8 cellular contexts compared by ENCODE assay signal in the genomic region with DNA sequence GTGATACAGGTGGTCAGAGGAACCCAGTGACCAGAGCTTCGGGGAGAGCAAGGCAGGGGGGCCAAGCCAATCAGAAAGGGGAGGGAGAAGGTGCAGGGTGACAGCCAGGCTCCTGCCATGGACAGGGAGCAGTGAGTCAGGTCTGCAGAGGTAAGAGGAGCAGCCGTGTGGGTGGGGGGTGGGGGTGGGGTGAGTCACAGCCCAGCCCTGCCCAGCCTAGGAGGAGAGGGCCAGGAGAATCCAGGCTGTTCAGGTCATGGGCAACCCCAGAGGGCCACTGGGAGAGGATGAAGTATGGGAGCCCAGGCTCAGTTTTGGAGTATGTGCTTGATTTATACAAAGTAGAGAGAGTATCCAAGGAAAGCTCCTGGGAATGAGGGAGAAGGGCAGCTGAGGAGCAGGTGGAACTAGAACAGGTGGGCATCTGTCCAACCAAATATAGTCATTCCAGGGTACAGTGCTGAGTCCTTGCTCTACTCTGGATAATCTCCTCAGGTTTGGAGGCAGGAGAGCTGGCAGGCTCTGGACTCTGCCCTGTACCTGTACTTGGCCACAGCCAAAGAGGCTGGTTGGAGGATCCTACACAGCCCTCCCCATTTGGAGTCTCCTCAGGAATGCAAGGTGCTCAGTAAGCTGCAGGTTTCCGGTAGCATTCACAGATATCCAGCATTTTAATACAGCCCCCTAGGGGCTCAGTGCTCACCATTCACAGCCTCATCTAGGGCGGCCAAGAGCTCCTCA. TPM values are rescaled to one million over a fixed set of nuclear protein-coding genes. Genes with fewer than 3 reads are reported as not detected.
DNase-seq lines count a peak whose midpoint lies in the region; ATAC-seq lines count a peak whose summit lies in the region.

No MANE protein-coding gene starts in this region.

- H3K4me3 ChIP-seq in right cardiac atrium (ENCODE audit: low read length): peak overlapping the region; percentile 80

- H3K4me1 Mint-ChIP-seq in activated CD4-positive, alpha-beta memory T cell treated with anti-CD3 and anti-CD28 coated beads for 36 hours (ENCODE audit: low read depth): peaks cover 45% of the 10 kb centered on the region

- WGBS in right cardiac atrium: 53% methylated on average over 4 of the region's 4 CpGs

- no peaks in the 10 kb centered on the region for H3K9me3 ChIP-seq in right cardiac atrium (ENCODE audit: control insufficient read depth, low read length)

- H3K27ac Mint-ChIP-seq in activated CD4-positive, alpha-beta memory T cell treated with anti-CD3 and anti-CD28 coated beads for 36 hours: peak overlapping the region; percentile 42

- peak overlapping the region; percentile 56 for H3K27ac ChIP-seq in right cardiac atrium (ENCODE audit: low read length)

- no peaks in the 10 kb centered on the region for H3K9me3 Mint-ChIP-seq in activated CD4-positive, alpha-beta memory T cell treated with anti-CD3 and anti-CD28 coated beads for 36 hours

- no peaks in the 10 kb centered on the region for H3K27me3 ChIP-seq in right cardiac atrium (ENCODE audit: control insufficient read depth, insufficient read depth)

- DNase-seq in NCI-H1105 treated with DMSO at 0.1 percent for 48 hours (lab: John Stamatoyannopoulos, UW) (peak; percentile 8), NCI-H1105 (lab: John Stamatoyannopoulos, UW) (no peak), right cardiac atrium (no peak), NCI-H1930 (lab: John Stamatoyannopoulos, UW) (no peak)
- peak; percentile 55 for DNase-seq in activated CD4-positive, alpha-beta memory T cell treated with anti-CD3 and anti-CD28 coated beads for 36 hours
- peak; percentile 24 for DNase-seq in stimulated activated CD4-positive, alpha-beta T cell treated with anti-CD3 and anti-CD28 coated beads, Interleukin-2, amount 100 ng/mL, for 4 hours (ENCODE audit: low read depth)

- H3K4me1 ChIP-seq in right cardiac atrium (ENCODE audit: control insufficient read depth, insufficient read depth, low read length): peaks cover 19% of the 10 kb centered on the region

- POLR2A ChIA-PET in activated CD4-positive, alpha-beta memory T cell treated with anti-CD3 and anti-CD28 coated beads for 36 hours (lab: Charles Lee): interaction anchor here (0.9 to 1.7 kb wide), 3 partner anchors 42 to 93 kb away, joined by 3 to 4 read pairs (median 4); partner anchors contain the start of genes ANKHD1 and PFDN1

- no peak for ATAC-seq in right cardiac atrium
- ATAC-seq in HG03135 (IDR thresholded peaks at IDR 0.05; ENCODE audit: unreplicated experiment): no peak
- ATAC-seq in GM21381 (IDR thresholded peaks at IDR 0.05; ENCODE audit: unreplicated experiment): no peak

- peaks cover 21% of the 10 kb centered on the region for H3K36me3 Mint-ChIP-seq in activated CD4-positive, alpha-beta memory T cell treated with anti-CD3 and anti-CD28 coated beads for 36 hours

- H3K4me3 Mint-ChIP-seq in activated CD4-positive, alpha-beta memory T cell treated with anti-CD3 and anti-CD28 coated beads for 36 hours: peak overlapping the region; percentile 70

- no peaks in the 10 kb centered on the region for H3K27me3 Mint-ChIP-seq in activated CD4-positive, alpha-beta memory T cell treated with anti-CD3 and anti-CD28 coated beads for 36 hours

- CTCF ChIA-PET in activated CD4-positive, alpha-beta memory T cell treated with anti-CD3 and anti-CD28 coated beads for 36 hours (lab: Charles Lee): interaction anchor here (0.6 to 16.7 kb wide), 14 partner anchors 8 to 201 kb away, joined by 4 to 744 read pairs (median 6); partner anchors contain the start of genes PFDN1 and SLC4A9

- intact Hi-C loops in activated CD4-positive, alpha-beta memory T cell treated with anti-CD3 and anti-CD28 coated beads for 36 hours (cut with micrococcal nuclease): loop anchor here (1.0 kb wide), 1 partner anchor 170 kb away; the partner anchor contains the start of gene CYSTM1
- intact Hi-C loops in right cardiac atrium (cut with DNase I): loop anchor here in 3 of 4 donors (5.0 to 10.0 kb wide), 5 partner anchors 43 to 170 kb away; partner anchors contain the start of genes CYSTM1 (in 2 of the 3) and PFDN1 (in 1 of the 3)

RNA-seq across cellular contexts. Expression of gene HBEGF, which starts 1.6 kb away (rescaled TPM):
- 10 to 100 TPM; 21.5 to 23.5 TPM for total RNA-seq in activated CD4-positive, alpha-beta memory T cell treated with anti-CD3 and anti-CD28 coated beads for 36 hours
- total RNA-seq in right cardiac atrium: 10 to 100 TPM; 17.6 to 26.8 (median 19.5) TPM
- 31.0 TPM for polyA plus RNA-seq in right cardiac atrium

RNA-seq across cellular contexts. Expression of gene SLC4A9, which starts 15.1 kb away (rescaled TPM):
- under 1 TPM in 1 of 2 experiments, not detected in 1; 0.26 TPM for total RNA-seq in activated CD4-positive, alpha-beta memory T cell treated with anti-CD3 and anti-CD28 coated beads for 36 hours
- under 1 TPM in 2 of 4 donors, not detected in 2; 0.25 to 0.26 TPM for total RNA-seq in right cardiac atrium
- 0.05 TPM for polyA plus RNA-seq in right cardiac atrium

RNA-seq across cellular contexts. Expression of gene PFDN1, which starts 42.0 kb away (rescaled TPM):
- 10 to 100 TPM; 50.1 to 54.6 TPM for total RNA-seq in activated CD4-positive, alpha-beta memory T cell treated with anti-CD3 and anti-CD28 coated beads for 36 hours
- 10 to 100 TPM; 57.6 to 71.9 (median 63.6) TPM for total RNA-seq in right cardiac atrium
- 144 TPM for polyA plus RNA-seq in right cardiac atrium

RNA-seq across cellular contexts. Expression of gene ANKHD1, which starts 56.8 kb away (rescaled TPM):
- 100 to 1,000 TPM; 102 to 105 TPM for total RNA-seq in activated CD4-positive, alpha-beta memory T cell treated with anti-CD3 and anti-CD28 coated beads for 36 hours
- 10 to 100 TPM; 59.8 to 69.1 (median 62.4) TPM for total RNA-seq in right cardiac atrium
- polyA plus RNA-seq in right cardiac atrium: 36.1 TPM

Comparison
In these comparisons a context has a peak if more than half of its experiments do, and no peak if none do; other contexts are left out.
1. DNase-seq: peak in NCI-H1105 treated with DMSO at 0.1 percent for 48 hours (single experiment), activated CD4-positive, alpha-beta memory T cell treated with anti-CD3 and anti-CD28 coated beads for 36 hours (single experiment) and stimulated activated CD4-positive, alpha-beta T cell treated with anti-CD3 and anti-CD28 coated beads, Interleukin-2, amount 100 ng/mL, for 4 hours (single experiment); none in NCI-H1105 (single experiment), right cardiac atrium (0 of 3) and NCI-H1930 (0 of 2).